In genomic region chr1:234846813-234847212, GRCh38 we compare ENCODE assay signal across 6 cellular contexts.
DNase-seq lines count a peak whose midpoint lies in the region; ATAC-seq, FAIRE-seq and TF ChIP-seq lines count a peak whose summit lies in the region.
"Not testable (repeated sequence)": the region's sequence is repeated elsewhere in the genome, so short reads cannot be mapped to it uniquely, and the experiment has no call there.

No MANE protein-coding gene starts in this region.

- peaks cover 75% of the 10 kb centered on the region for H3K4me1 Mint-ChIP-seq in activated naive CD8-positive, alpha-beta T cell (ENCODE audit: low read depth)
- peaks cover 78% of the 10 kb centered on the region for H3K4me1 Mint-ChIP-seq in endothelial cell (ENCODE audit: unreplicated experiment)
- H3K4me1 Mint-ChIP-seq in natural killer cell treated with Interleukin-12 subunit alpha and Interleukin-12 subunit beta and Interleukin-15 and Interleukin-18, amount 100 ng/mL, for 72 hours (ENCODE audit: low read depth in 2 of 2) = peaks cover 66 to 75% of the 10 kb centered on the region in 2 donors

- not testable (repeated sequence) for DNase-seq in SK-N-SH; endothelial cell (ENCODE audit: low spot score); natural killer cell treated with Interleukin-12 subunit alpha and Interleukin-12 subunit beta and Interleukin-15 and Interleukin-18, amount 100 ng/mL, for 72 hours (ENCODE audit: low spot score)

- H3K4me1 ChIP-seq in HEK293 (ENCODE audit: control insufficient read depth, insufficient read depth, low read length) = not testable (repeated sequence)
- peaks cover 11 to 15% of the 10 kb centered on the region in 2 experiments; a peak in 3 of 4 replicates for H3K4me1 ChIP-seq in SK-N-SH (ENCODE audit: control insufficient read depth in 1 of 2, insufficient read depth in 2 of 2, low read depth in 1 of 2, low read length in 1 of 2)

- not testable (repeated sequence) for TF ChIP-seq CTCF in HEK293 (tag by site-specific recombination; IDR thresholded peaks at IDR 0.05); SK-N-SH (IDR thresholded peaks at IDR 0.05); endothelial cell (IDR thresholded peaks at IDR 0.05; ENCODE audit: unreplicated experiment)

- H3K4me2 ChIP-seq in SK-N-SH = not testable (repeated sequence)

- peak; percentile 43 for FAIRE-seq in TTC549 (lab: Jason Lieb, UNC)

- TF ChIP-seq RAD21 in SK-N-SH (IDR thresholded peaks at IDR 0.05; ENCODE audit: low read length) = not testable (repeated sequence)

- peaks cover 16% of the 10 kb centered on the region for H3F3A ChIP-seq in SK-N-SH (replicated peaks; ENCODE audit: insufficient read depth)

- not testable (repeated sequence) for H3K9me3 Mint-ChIP-seq in activated naive CD8-positive, alpha-beta T cell (ENCODE audit: low read depth); endothelial cell (ENCODE audit: unreplicated experiment); natural killer cell treated with Interleukin-12 subunit alpha and Interleukin-12 subunit beta and Interleukin-15 and Interleukin-18, amount 100 ng/mL, for 72 hours

- not testable (repeated sequence) for H3K36me3 ChIP-seq in HEK293 (ENCODE audit: control insufficient read depth in 2 of 2, insufficient read depth in 1 of 2, low read length in 2 of 2); SK-N-SH (replicated peaks in 1 of 2; ENCODE audit: control insufficient read depth in 1 of 2, insufficient read depth in 2 of 2, low read length in 1 of 2)

- not testable (repeated sequence) for H3K4me3 ChIP-seq in HEK293 (ENCODE audit: low read depth, low read length); SK-N-SH (ENCODE audit: low read depth in 2 of 2, low read length in 1 of 2)

- H3K9me2 ChIP-seq in SK-N-SH = not testable (repeated sequence)

- not testable (repeated sequence) for H3K9me3 ChIP-seq in HEK293 (ENCODE audit: control insufficient read depth, insufficient read depth, low read depth, low read length); SK-N-SH

- POLR2A ChIA-PET in HEK293 (lab: Yijun Ruan, JAX); SK-N-SH (lab: Yijun Ruan, JAX): not testable (repeated sequence)

- CTCF ChIA-PET in HEK293 (lab: Yijun Ruan, JAX) = not testable (repeated sequence)
- CTCF ChIA-PET in SK-N-SH (lab: Yijun Ruan, JAX) = interaction anchor here (1.0 to 1.1 kb wide), 2 partner anchors 11 to 331 kb away, joined by 3 read pairs; no protein-coding TSS in a partner anchor

- not testable (repeated sequence) for ATAC-seq in natural killer cell treated with Interleukin-12 subunit alpha and Interleukin-12 subunit beta and Interleukin-15 and Interleukin-18, amount 100 ng/mL, for 72 hours

- H3K4me3 Mint-ChIP-seq in activated naive CD8-positive, alpha-beta T cell = peak overlapping the region; percentile 19
- not testable (repeated sequence) for H3K4me3 Mint-ChIP-seq in endothelial cell (ENCODE audit: unreplicated experiment)
- H3K4me3 Mint-ChIP-seq in natural killer cell treated with Interleukin-12 subunit alpha and Interleukin-12 subunit beta and Interleukin-15 and Interleukin-18, amount 100 ng/mL, for 72 hours = peak overlapping the region; percentile 30

- H3K79me2 ChIP-seq in SK-N-SH (ENCODE audit: insufficient read depth) = not testable (repeated sequence)

- TF ChIP-seq EP300 in SK-N-SH (IDR thresholded peaks at IDR 0.05; ENCODE audit: borderline replicate concordance in 1 of 2, low read depth in 1 of 2, low read length in 1 of 2) = 0 out of 4 replicates have a peak, but pooled peaks of 1 of the 2 experiments have one; percentile 14

- not testable (repeated sequence) for H3K36me3 Mint-ChIP-seq in activated naive CD8-positive, alpha-beta T cell; endothelial cell (ENCODE audit: low read depth, unreplicated experiment); natural killer cell treated with Interleukin-12 subunit alpha and Interleukin-12 subunit beta and Interleukin-15 and Interleukin-18, amount 100 ng/mL, for 72 hours

- H3K27me3 ChIP-seq in SK-N-SH (ENCODE audit: insufficient read depth) = not testable (repeated sequence)

- H3K9ac ChIP-seq in SK-N-SH = not testable (repeated sequence)

- not testable (repeated sequence) for H2AFZ ChIP-seq in SK-N-SH (ENCODE audit: low read depth)

- H3K27me3 Mint-ChIP-seq in activated naive CD8-positive, alpha-beta T cell; endothelial cell (ENCODE audit: unreplicated experiment); natural killer cell treated with Interleukin-12 subunit alpha and Interleukin-12 subunit beta and Interleukin-15 and Interleukin-18, amount 100 ng/mL, for 72 hours: not testable (repeated sequence)

- H3K27ac Mint-ChIP-seq in activated naive CD8-positive, alpha-beta T cell = peak overlapping the region; percentile 37
- H3K27ac Mint-ChIP-seq in endothelial cell (ENCODE audit: unreplicated experiment) = peak overlapping the region; percentile 55
- peak overlapping the region; percentile 96 to 98 for H3K27ac Mint-ChIP-seq in natural killer cell treated with Interleukin-12 subunit alpha and Interleukin-12 subunit beta and Interleukin-15 and Interleukin-18, amount 100 ng/mL, for 72 hours

- not testable (repeated sequence) for H3K27ac ChIP-seq in HEK293 (ENCODE audit: extremely low read depth, low read depth, low read length); SK-N-SH (ENCODE audit: low read depth in 2 of 2, low read length in 1 of 2)

- 79% methylated on average over 2 of the region's 2 CpGs for WGBS in SK-N-SH (ENCODE audit: low lambda C conversion rate)

- H4K20me1 ChIP-seq in SK-N-SH (ENCODE audit: insufficient read depth) = not testable (repeated sequence)

TF ChIP-seq in HEK293, 187 proteins besides CTCF, POLR2A, EP300 and RAD21:
- TF ChIP-seq ZNF133 (tag by site-specific recombination; IDR thresholded peaks at IDR 0.05) = peak; percentile 61; the same call in 1 of the 2 replicates

TF ChIP-seq in SK-N-SH, 30 proteins besides CTCF, POLR2A, EP300 and RAD21:
- TF ChIP-seq TCF12 (IDR thresholded peaks at IDR 0.05) = peak; percentile 63
- peak; percentile 32; the same call in 1 of the 2 replicates for TF ChIP-seq GATA2 (CRISPR knock-in tag; IDR thresholded peaks at IDR 0.05)

Comparison
In these comparisons a context has a peak if more than half of its experiments do, and no peak if none do; other contexts are left out.
1. H3K27ac Mint-ChIP-seq: peak in every context shown above with its lines; median percentile 97 in natural killer cell treated with Interleukin-12 subunit alpha and Interleukin-12 subunit beta and Interleukin-15 and Interleukin-18, amount 100 ng/mL, for 72 hours; 55 in endothelial cell; 37 in activated naive CD8-positive, alpha-beta T cell.